In genomic region chr1:47774986-47775834, GRCh38 we compare ENCODE assay signal across 1 cellular context.
A peak's percentile ranks its signal among the peaks of the same experiment; 100 is the strongest.
TF ChIP-seq lines count a peak whose summit lies in the region.

No MANE protein-coding gene starts in this region.

TF ChIP-seq in HepG2, 621 proteins besides CTCF, POLR2A, EP300 and RAD21:
- TF ChIP-seq ZNF205 (CRISPR knock-in tag; IDR thresholded peaks at IDR 0.05) = peak; percentile 71; the same call in 1 of the 2 replicates
- TF ChIP-seq ZNF292 (CRISPR knock-in tag; IDR thresholded peaks at IDR 0.05; ENCODE audit: borderline replicate concordance, low read depth) = 0 out of 2 replicates have a peak, but pooled peaks have one; percentile 25
- TF ChIP-seq ZNF720 (CRISPR knock-in tag; IDR thresholded peaks at IDR 0.05) = no peak
- no peak for TF ChIP-seq FOXP1 (IDR thresholded peaks at IDR 0.05)
- no peak for TF ChIP-seq FOXP1 (CRISPR knock-in tag; IDR thresholded peaks at IDR 0.05)
- TF ChIP-seq SALL1 (CRISPR knock-in tag; IDR thresholded peaks at IDR 0.05) = peak; percentile 26; the same call in 1 of the 2 replicates
- TF ChIP-seq MNT (IDR thresholded peaks at IDR 0.05) = peak; percentile 75
- no peak for TF ChIP-seq SRSF4 (IDR thresholded peaks at IDR 0.05; ENCODE audit: low read depth, low read length, poor library complexity, severe bottlenecking)
- TF ChIP-seq RXRA (CRISPR knock-in tag; IDR thresholded peaks at IDR 0.05) = peak; percentile 81
- TF ChIP-seq BCL3 (CRISPR knock-in tag; IDR thresholded peaks at IDR 0.05) = no peak
- TF ChIP-seq ZBTB42 (CRISPR knock-in tag; IDR thresholded peaks at IDR 0.05) = no peak
- TF ChIP-seq SKIL (CRISPR knock-in tag; IDR thresholded peaks at IDR 0.05; ENCODE audit: borderline replicate concordance) = 0 out of 2 replicates have a peak, but pooled peaks have one; percentile 19
- TF ChIP-seq ZNF687 (CRISPR knock-in tag; IDR thresholded peaks at IDR 0.05) = peak; percentile 76
- TF ChIP-seq RXRB (CRISPR knock-in tag; IDR thresholded peaks at IDR 0.05; ENCODE audit: borderline replicate concordance) = peak; percentile 48; the same call in 1 of the 2 replicates
